9 cellular contexts compared by ENCODE assay signal in genomic region chr5:43019293-43019614, GRCh38. TPM values are rescaled to one million over a fixed set of nuclear protein-coding genes. Genes with fewer than 3 reads are reported as not detected.
DNase-seq lines count a peak whose midpoint lies in the region; ATAC-seq and TF ChIP-seq lines count a peak whose summit lies in the region.
"Had no signal": no experiment of that assay in that cellular context is flagged by ENCODE, and none has a peak within 500 bp of the region (broad histone marks: within the 10 kb centered on the region; RNA-seq: fewer than 3 reads in every experiment).

No MANE protein-coding gene starts in this region.

- H3K9me3 Mint-ChIP-seq in activated T-cell treated with anti-CD3 and anti-CD28 coated beads, Interleukin-2, amount 50 U/mL, for 4 hours = no peaks in the 10 kb centered on the region
- H3K9me3 Mint-ChIP-seq in activated naive CD8-positive, alpha-beta T cell treated with anti-CD3 and anti-CD28 coated beads for 36 hours = no peaks in the 10 kb centered on the region

- no peaks in the 10 kb centered on the region for H3K27me3 Mint-ChIP-seq in activated T-cell treated with anti-CD3 and anti-CD28 coated beads, Interleukin-2, amount 50 U/mL, for 4 hours (ENCODE audit: low read depth)
- no peaks in the 10 kb centered on the region for H3K27me3 Mint-ChIP-seq in activated naive CD8-positive, alpha-beta T cell treated with anti-CD3 and anti-CD28 coated beads for 36 hours

- peaks cover 0 to 2% of the 10 kb centered on the region in 2 donors for H3K36me3 ChIP-seq in left lung
- H3K36me3 ChIP-seq in thyroid gland = no peaks in the 10 kb centered on the region

- intact Hi-C loops in left lung (cut with DNase I) (loop anchor here in 1 of 2 donors (2.0 kb wide), 1 partner anchor 68 kb away; no protein-coding TSS in a partner anchor), thyroid gland (cut with DNase I) (no loop called here)

- ATAC-seq in activated T-cell treated with anti-CD3 and anti-CD28 coated beads, Interleukin-2, amount 50 U/mL, for 4 hours = no peak
- ATAC-seq in left lung (no peak), omental fat pad (ENCODE audit: low FRiP score) (no peak), HG03095 (IDR thresholded peaks at IDR 0.05; ENCODE audit: unreplicated experiment) (no peak)

- H3K36me3 Mint-ChIP-seq in activated T-cell treated with anti-CD3 and anti-CD28 coated beads, Interleukin-2, amount 50 U/mL, for 4 hours (ENCODE audit: insufficient read depth) = no peaks in the 10 kb centered on the region
- peaks cover 9% of the 10 kb centered on the region for H3K36me3 Mint-ChIP-seq in activated naive CD8-positive, alpha-beta T cell treated with anti-CD3 and anti-CD28 coated beads for 36 hours

- H3K4me3 ChIP-seq in left lung (peak overlapping the region; percentile 12 to 50), thyroid gland (replicated peaks in 1 of 3) (peak overlapping the region in 2 of 3 donors; percentile 1 to 23)

- peak overlapping the region; percentile 98 for H3K27ac Mint-ChIP-seq in activated naive CD8-positive, alpha-beta T cell treated with anti-CD3 and anti-CD28 coated beads for 36 hours

- TF ChIP-seq CTCF in left lung (IDR thresholded peaks at IDR 0.05) (no peak), thyroid gland (IDR thresholded peaks at IDR 0.05) (no peak), omental fat pad (IDR thresholded peaks at IDR 0.05) (no peak)

- H3K4me1 ChIP-seq in left lung = peaks cover 0 to 22% of the 10 kb centered on the region in 2 donors
- H3K4me1 ChIP-seq in thyroid gland = peaks cover 0 to 8% of the 10 kb centered on the region in 2 donors

- peak overlapping the region; percentile 97 for H3K4me3 Mint-ChIP-seq in activated T-cell treated with anti-CD3 and anti-CD28 coated beads, Interleukin-2, amount 50 U/mL, for 4 hours
- peak overlapping the region; percentile 95 for H3K4me3 Mint-ChIP-seq in activated naive CD8-positive, alpha-beta T cell treated with anti-CD3 and anti-CD28 coated beads for 36 hours

- peaks cover 26 to 81% of the 10 kb centered on the region in 2 donors for H3K27me3 ChIP-seq in left lung
- peaks cover 44% of the 10 kb centered on the region for H3K27me3 ChIP-seq in thyroid gland

- H3K9me3 ChIP-seq in left lung (no peaks in the 10 kb centered on the region), thyroid gland (no peaks in the 10 kb centered on the region)

- 17 to 25% methylated on average over 6 of the region's 6 CpGs for WGBS in thyroid gland, 2 donors

- no peak for TF ChIP-seq POLR2A in thyroid gland (IDR thresholded peaks at IDR 0.05)

- DNase-seq in activated T-cell treated with anti-CD3 and anti-CD28 coated beads, Interleukin-2, amount 50 U/mL, for 4 hours = no peak
- no peak for DNase-seq in activated T-cell treated with anti-CD3 and anti-CD28 coated beads, Interleukin-2, amount 50 U/mL, for 48 hours
- DNase-seq in activated naive CD8-positive, alpha-beta T cell treated with anti-CD3 and anti-CD28 coated beads for 36 hours = no peak
- DNase-seq in left lung (peak in 1 of 2 donors; percentile 64), thyroid gland (no peak), omental fat pad (ENCODE audit: low spot score) (no peak), AG08395 (ENCODE audit: low spot score) (no peak)
- DNase-seq: mammary epithelial cell had no signal

- H3K27ac ChIP-seq in left lung (peak overlapping the region; percentile 95 to 97), thyroid gland (peak overlapping the region; percentile 28 to 93 (median 90))

- peaks cover 44% of the 10 kb centered on the region for H3K4me1 Mint-ChIP-seq in activated T-cell treated with anti-CD3 and anti-CD28 coated beads, Interleukin-2, amount 50 U/mL, for 4 hours (ENCODE audit: low read depth)
- H3K4me1 Mint-ChIP-seq in activated naive CD8-positive, alpha-beta T cell treated with anti-CD3 and anti-CD28 coated beads for 36 hours = peaks cover 35% of the 10 kb centered on the region

RNA-seq across cellular contexts. Expression of gene ANXA2R, which starts 20.9 kb away (rescaled TPM):
- 1 to 10 TPM; 2.6 to 4.0 (median 3.5) TPM for total RNA-seq in activated T-cell treated with anti-CD3 and anti-CD28 coated beads, Interleukin-2, amount 50 U/mL, for 4 hours
- 1 to 10 TPM; 8.5 to 9.9 TPM for total RNA-seq in activated naive CD8-positive, alpha-beta T cell treated with anti-CD3 and anti-CD28 coated beads for 36 hours
- total RNA-seq in left lung = 1 to 10 TPM; 2.3 to 2.9 TPM
- total RNA-seq in thyroid gland = 1 to 10 TPM; 1.2 to 6.3 (median 4.0) TPM
- 1 to 10 TPM; 1.5 to 5.5 (median 3.4) TPM for total RNA-seq in omental fat pad
